15 cellular contexts compared by ENCODE assay signal in the genomic region with DNA sequence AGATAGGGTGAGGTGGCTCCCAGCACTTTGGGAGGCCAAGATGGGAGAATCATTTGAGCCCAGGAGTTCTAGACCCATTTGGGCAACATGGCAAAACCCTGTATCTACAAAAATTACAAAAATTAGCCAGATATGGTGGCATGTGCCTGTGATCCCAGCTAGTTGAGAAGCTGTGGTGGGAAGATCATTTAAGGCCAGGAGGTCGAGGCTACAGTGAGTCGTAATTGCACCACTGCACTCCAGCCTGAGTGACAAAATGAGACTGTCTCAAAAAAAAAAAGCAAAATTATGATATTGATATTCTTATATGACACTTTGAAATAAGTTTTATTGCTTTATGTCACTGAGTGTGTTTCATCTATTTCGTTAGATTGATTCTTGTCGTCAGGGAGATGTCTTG. TPM values are rescaled to one million over a fixed set of nuclear protein-coding genes. Genes with fewer than 3 reads are reported as not detected.
A peak's percentile ranks its signal among the peaks of the same experiment; 100 is the strongest.
DNase-seq lines count a peak whose midpoint lies in the region; ATAC-seq and TF ChIP-seq lines count a peak whose summit lies in the region.
"Had no signal": no experiment of that assay in that cellular context is flagged by ENCODE, and none has a peak within 500 bp of the region (broad histone marks: within the 10 kb centered on the region; RNA-seq: fewer than 3 reads in every experiment).

No MANE protein-coding gene starts in this region.

- H2BK20ac ChIP-seq in IMR-90 (ENCODE audit: low read depth, low read length), result no peak overlapping the region

- no peak overlapping the region for H3K14ac ChIP-seq in IMR-90 (replicated peaks; ENCODE audit: low read depth, low read length)

- TF ChIP-seq RAD21 in IMR-90 (IDR thresholded peaks at IDR 0.05; ENCODE audit: low read length), result no peak

- no peak overlapping the region for H3K18ac ChIP-seq in IMR-90 (ENCODE audit: low read depth, low read length)

- peaks cover 36% of the 10 kb centered on the region for H3K36me3 Mint-ChIP-seq in activated CD4-positive, alpha-beta T cell treated with anti-CD3 and anti-CD28 coated beads, Interleukin-2, amount 10 ng/mL, durations not matched to agents 7 days and 5 days (ENCODE audit: low read depth)

- H2BK120ac ChIP-seq in IMR-90 (ENCODE audit: low read depth, low read length), result no peak overlapping the region

- H4K91ac ChIP-seq in IMR-90 (ENCODE audit: insufficient read depth, low read depth, low read length), result no peak overlapping the region

- ATAC-seq in IMR-90 (ENCODE audit: low read depth), result no peak

- H3K9me3 Mint-ChIP-seq in activated CD4-positive, alpha-beta T cell treated with anti-CD3 and anti-CD28 coated beads, Interleukin-2, amount 10 ng/mL, durations not matched to agents 7 days and 5 days, result no peaks in the 10 kb centered on the region
- H3K9me3 Mint-ChIP-seq: H9 had no signal

- H3K4me2 ChIP-seq in IMR-90 (ENCODE audit: low read depth, low read length), result no peak overlapping the region

- CTCF ChIA-PET in IMR-90 (lab: Yijun Ruan, JAX), result no interaction called here
- CTCF ChIA-PET in activated CD4-positive, alpha-beta T cell treated with anti-CD3 and anti-CD28 coated beads, Interleukin-2, amount 10 ng/mL, durations not matched to agents 7 days and 5 days (lab: Charles Lee), result interaction anchor here (0.7 kb wide), 1 partner anchor 65 kb away, joined by 4 read pairs; no protein-coding TSS in a partner anchor

- H2AK9ac ChIP-seq in IMR-90 (replicated peaks; ENCODE audit: low read depth, low read length, poor library complexity), result no peak overlapping the region

- POLR2A ChIA-PET in IMR-90 (lab: Charles Lee; ENCODE audit: unreplicated experiment), result no interaction called here
- POLR2A ChIA-PET in activated CD4-positive, alpha-beta T cell treated with anti-CD3 and anti-CD28 coated beads, Interleukin-2, amount 10 ng/mL, durations not matched to agents 7 days and 5 days (lab: Charles Lee), result no interaction called here

- H3K9me1 ChIP-seq in IMR-90 (ENCODE audit: insufficient read depth, low read length), result 0 out of 2 replicates have a peak, but pooled peaks cover 4% of the 10 kb centered on the region

- H3K27me3 ChIP-seq in IMR-90 (ENCODE audit: control insufficient read depth, insufficient read depth, low read length), result no peaks in the 10 kb centered on the region
- no peaks in the 10 kb centered on the region for H3K27me3 ChIP-seq in effector memory CD4-positive, alpha-beta T cell (replicated peaks; ENCODE audit: control insufficient read depth, insufficient read depth, low read length, poor library complexity, severe bottlenecking)

- H3K9ac ChIP-seq in IMR-90 (ENCODE audit: low read depth, low read length), result no peak overlapping the region

- no peak overlapping the region for H3K56ac ChIP-seq in IMR-90 (ENCODE audit: extremely low read depth, insufficient read depth, low read length)

- no CpG with 5 or more reads among the region's 4 CpGs for WGBS in IMR-90 (ENCODE audit: extremely low coverage in 2 of 2, insufficient read length in 1 of 2), 2 experiments

- peaks cover 8% of the 10 kb centered on the region for H3K4me1 Mint-ChIP-seq in activated CD4-positive, alpha-beta T cell treated with anti-CD3 and anti-CD28 coated beads, Interleukin-2, amount 10 ng/mL, durations not matched to agents 7 days and 5 days

- H2BK5ac ChIP-seq in IMR-90 (ENCODE audit: low read depth, low read length, poor library complexity, severe bottlenecking), result no peak overlapping the region

- TF ChIP-seq POLR2A in IMR-90 (IDR thresholded peaks at IDR 0.05; ENCODE audit: low read depth, low read length), result no peak

- intact Hi-C loops in IMR-90 (cut with micrococcal nuclease), result no loop called here

- no peaks in the 10 kb centered on the region for H4K20me1 ChIP-seq in IMR-90 (ENCODE audit: insufficient read depth, low read length)

- DNase-seq in EH (ENCODE audit: low read depth) (peak; percentile 70), IMR-90 (peak; percentile 5), RKO (ENCODE audit: low spot score) (peak; percentile 7), glomerular visceral epithelial cell (ENCODE audit: extremely low spot score) (peak; percentile 6), GM19238 (ENCODE audit: insufficient read length, low spot score) (no peak), kidney tubule cell (ENCODE audit: low spot score) (no peak)
- DNase-seq in activated CD4-positive, alpha-beta T cell treated with anti-CD3 and anti-CD28 coated beads, Interleukin-2, amount 10 ng/mL, durations not matched to agents 7 days and 5 days, result no peak
- no peak for DNase-seq in effector memory CD4-positive, alpha-beta T cell
- DNase-seq: C1 segment of cervical spinal cord, DMS 273 treated with DMSO at 0.1 percent for 48 hours, H9, NCI-H1048, NCI-H146, NCI-H2081, NCI-H524 treated with DMSO at 0.1 percent for 48 hours had no signal

- H4K5ac ChIP-seq in IMR-90 (ENCODE audit: low read depth, low read length), result no peak overlapping the region

- H3K4me1 ChIP-seq in IMR-90 (ENCODE audit: control insufficient read depth, insufficient read depth, low read length), result no peaks in the 10 kb centered on the region
- no peaks in the 10 kb centered on the region for H3K4me1 ChIP-seq in effector memory CD4-positive, alpha-beta T cell (ENCODE audit: control insufficient read depth, insufficient read depth, low read length, poor library complexity, severe bottlenecking)

- H2BK15ac ChIP-seq in IMR-90 (ENCODE audit: low read depth, low read length), result no peak overlapping the region

- dilution Hi-C loops in IMR-90 (cut with HindIII; ENCODE audit: low sequenced_read_pairs, unreplicated experiment), result no loop called here

- H3K27ac Mint-ChIP-seq in activated CD4-positive, alpha-beta T cell treated with anti-CD3 and anti-CD28 coated beads, Interleukin-2, amount 10 ng/mL, durations not matched to agents 7 days and 5 days, result no peak overlapping the region

- no peak overlapping the region for H3K4me3 ChIP-seq in IMR-90 (ENCODE audit: insufficient read depth, low read depth, low read length)
- no peak overlapping the region for H3K4me3 ChIP-seq in effector memory CD4-positive, alpha-beta T cell (ENCODE audit: insufficient read depth, low read depth, low read length, poor library complexity, severe bottlenecking)

- H3K4ac ChIP-seq in IMR-90 (ENCODE audit: low read depth, low read length), result no peak overlapping the region

- BruUV-seq in IMR-90 (replicated peaks; lab: Mats Ljungman, UMichigan), result no TSS peak

- H3K9me3 ChIP-seq in IMR-90 (ENCODE audit: control insufficient read depth, insufficient read depth, low read length), result no peaks in the 10 kb centered on the region
- no peaks in the 10 kb centered on the region for H3K9me3 ChIP-seq in effector memory CD4-positive, alpha-beta T cell (ENCODE audit: control insufficient read depth, low read length)

- H3K79me1 ChIP-seq in IMR-90 (ENCODE audit: low read depth in 1 of 2, low read length in 2 of 2), result peaks cover 5 to 25% of the 10 kb centered on the region in 2 experiments; a peak in 2 of 4 replicates

- H2AFZ ChIP-seq in IMR-90 (replicated peaks; ENCODE audit: low read length, poor library complexity), result no peak overlapping the region

- in situ Hi-C loops in IMR-90 (cut with MboI; ENCODE audit: low sequenced_read_pairs), result no loop called here

- peaks cover 14% of the 10 kb centered on the region for H3K36me3 ChIP-seq in IMR-90 (ENCODE audit: control insufficient read depth, insufficient read depth, low read length)
- H3K36me3 ChIP-seq in effector memory CD4-positive, alpha-beta T cell (ENCODE audit: control insufficient read depth, insufficient read depth, low read length), result peaks cover 25% of the 10 kb centered on the region

- no peaks in the 10 kb centered on the region for H3K27me3 Mint-ChIP-seq in activated CD4-positive, alpha-beta T cell treated with anti-CD3 and anti-CD28 coated beads, Interleukin-2, amount 10 ng/mL, durations not matched to agents 7 days and 5 days

- H4K8ac ChIP-seq in IMR-90 (ENCODE audit: low read depth in 2 of 2, low read length in 2 of 2), result no peak overlapping the region

- no peak overlapping the region for H2AK5ac ChIP-seq in IMR-90 (ENCODE audit: low read depth, low read length)

- no peak for TF ChIP-seq CTCF in IMR-90 (conservative IDR thresholded peaks at IDR 0.05; ENCODE audit: low read depth, low read length)

- no peak overlapping the region for H3K4me3 Mint-ChIP-seq in activated CD4-positive, alpha-beta T cell treated with anti-CD3 and anti-CD28 coated beads, Interleukin-2, amount 10 ng/mL, durations not matched to agents 7 days and 5 days
- H3K4me3 Mint-ChIP-seq: H9 had no signal

- H3K27ac ChIP-seq in IMR-90 (ENCODE audit: insufficient read depth, low read length), result no peak overlapping the region
- no peak overlapping the region for H3K27ac ChIP-seq in effector memory CD4-positive, alpha-beta T cell (ENCODE audit: insufficient read depth, low read length, poor library complexity, severe bottlenecking)

- no peak overlapping the region for H3K23ac ChIP-seq in IMR-90 (ENCODE audit: low read depth, low read length)

TF ChIP-seq in IMR-90, 13 proteins besides CTCF, POLR2A, EP300 and RAD21:
- no peak for TF ChIP-seq MXI1 (IDR thresholded peaks at IDR 0.05; ENCODE audit: borderline replicate concordance, low read depth, low read length)
- TF ChIP-seq RFX5 (IDR thresholded peaks at IDR 0.05; ENCODE audit: low read depth, low read length), result no peak
- TF ChIP-seq CEBPB (IDR thresholded peaks at IDR 0.05; ENCODE audit: low read depth, low read length), result 0 out of 2 replicates have a peak, but pooled peaks have one; percentile 20
- no peak for TF ChIP-seq RCOR1 (IDR thresholded peaks at IDR 0.05; ENCODE audit: insufficient replicate concordance, low read length)

RNA-seq across cellular contexts. Expression of a gene that starts 7.4 kb away (rescaled TPM):
- total RNA-seq in IMR-90 (2012; rRNA removed), result 8.6 and 21.9 TPM in 2 replicates
- polyA plus RNA-seq in IMR-90 (2012; rRNA removed), result 15.1 and 18.5 TPM in 2 replicates
- 3.2 and 4.0 TPM in 2 replicates for polyA plus RNA-seq in IMR-90 (2012; cell fraction: cytosol; rRNA removed)
- polyA plus RNA-seq in IMR-90 (2012; cell fraction: nucleus; rRNA removed; ENCODE audit: low replicate concordance), result 1.4 and 12.5 TPM in 2 replicates
- total RNA-seq in activated CD4-positive, alpha-beta T cell treated with anti-CD3 and anti-CD28 coated beads, Interleukin-2, amount 10 ng/mL, durations not matched to agents 7 days and 5 days, result 10 to 100 TPM; 33.9 to 40.7 TPM

RNA-seq across cellular contexts. Expression of a gene that starts 54.2 kb away (rescaled TPM):
- total RNA-seq in IMR-90 (2012; rRNA removed), result 48.2 and 120 TPM in 2 replicates
- 59.6 and 76.0 TPM in 2 replicates for polyA plus RNA-seq in IMR-90 (2012; rRNA removed)
- polyA plus RNA-seq in IMR-90 (2012; cell fraction: cytosol; rRNA removed), result 3.6 and 8.2 TPM in 2 replicates
- 24.3 and 195 TPM in 2 replicates for polyA plus RNA-seq in IMR-90 (2012; cell fraction: nucleus; rRNA removed; ENCODE audit: low replicate concordance)
- 10 to 100 TPM; 76.8 to 81.2 TPM for total RNA-seq in activated CD4-positive, alpha-beta T cell treated with anti-CD3 and anti-CD28 coated beads, Interleukin-2, amount 10 ng/mL, durations not matched to agents 7 days and 5 days

Comparison
In these comparisons a context has a peak if more than half of its experiments do, and no peak if none do; other contexts are left out.
1. DNase-seq: peak in EH (single experiment), IMR-90 (single experiment), RKO (single experiment) and glomerular visceral epithelial cell (single experiment); none in activated CD4-positive, alpha-beta T cell treated with anti-CD3 and anti-CD28 coated beads, Interleukin-2, amount 10 ng/mL, durations not matched to agents 7 days and 5 days (single experiment), effector memory CD4-positive, alpha-beta T cell (0 of 3), GM19238 (single experiment) and kidney tubule cell (single experiment).